31 cellular contexts compared by ENCODE assay signal in genomic region chr19:17735410-17735809, GRCh38. TPM values are rescaled to one million over a fixed set of nuclear protein-coding genes. Genes with fewer than 3 reads are reported as not detected.
"Had no signal": no experiment of that assay in that cellular context is flagged by ENCODE, and none has a peak within 500 bp of the region (broad histone marks: within the 10 kb centered on the region; RNA-seq: fewer than 3 reads in every experiment).

No MANE protein-coding gene starts in this region.

- H3K27me3 ChIP-seq: MG63, Peyer's patch, SJSA1 had no signal

- FAIRE-seq: astrocyte had no signal

- DNase-seq: activated CD4-positive, alpha-beta memory T cell treated with anti-CD3 and anti-CD28 coated beads, Interleukin-2, amount 10 ng/mL, durations not matched to agents 7 days and 5 days; activated CD4-positive, alpha-beta T cell treated with anti-CD3 and anti-CD28 coated beads for 36 hours; activated CD4-positive, alpha-beta T cell treated with anti-CD3 and anti-CD28 coated beads, Interleukin-2, amount 50 U/mL, for 1 hour; activated gamma-delta T cell; activated naive CD4-positive, alpha-beta T cell treated with anti-CD3 and anti-CD28 coated beads for 36 hours; activated T-cell treated with anti-CD3 and anti-CD28 coated beads for 4 hours; activated T-cell treated with anti-CD3 and anti-CD28 coated beads, Interleukin-2, amount 50 U/mL, for 48 hours; amygdala; MG63; NCI-H1105; NCI-H1436; NCI-H1694 treated with DMSO at 0.1 percent for 48 hours; NCI-H2081; NCI-H2227 treated with DMSO at 0.1 percent for 48 hours; NCI-H446 treated with DMSO at 0.1 percent for 48 hours; NCI-H526; NCI-H82; Peyer's patch; SHP77; T-cell; T-helper 2 cell; T1000 had no signal

- ATAC-seq: activated CD4-positive, alpha-beta T cell treated with anti-CD3 and anti-CD28 coated beads for 36 hours; activated T-helper 17 cell treated with anti-CD3 and anti-CD28 coated beads, Interleukin-2, amount 50 U/mL, for 72 hours; T-cell had no signal

- H3K4me3 Mint-ChIP-seq: activated CD4-positive, alpha-beta memory T cell treated with anti-CD3 and anti-CD28 coated beads, Interleukin-2, amount 10 ng/mL, durations not matched to agents 7 days and 5 days; activated CD4-positive, alpha-beta T cell treated with anti-CD3 and anti-CD28 coated beads for 36 hours; activated naive CD4-positive, alpha-beta T cell treated with anti-CD3 and anti-CD28 coated beads for 36 hours; activated naive CD8-positive, alpha-beta T cell; activated T-helper 17 cell treated with anti-CD3 and anti-CD28 coated beads, Interleukin-2, amount 50 U/mL, for 72 hours; brain; central memory CD8-positive, alpha-beta T cell; T-cell had no signal

- H3K27ac Mint-ChIP-seq: activated CD4-positive, alpha-beta memory T cell treated with anti-CD3 and anti-CD28 coated beads, Interleukin-2, amount 10 ng/mL, durations not matched to agents 7 days and 5 days; activated CD4-positive, alpha-beta T cell treated with anti-CD3 and anti-CD28 coated beads for 36 hours; activated naive CD4-positive, alpha-beta T cell treated with anti-CD3 and anti-CD28 coated beads for 36 hours; activated naive CD8-positive, alpha-beta T cell; activated T-helper 17 cell treated with anti-CD3 and anti-CD28 coated beads, Interleukin-2, amount 50 U/mL, for 72 hours; T-cell had no signal

- H3K4me3 ChIP-seq: MG63, Peyer's patch, SJSA1 had no signal

- H3K9me3 Mint-ChIP-seq: activated CD4-positive, alpha-beta memory T cell treated with anti-CD3 and anti-CD28 coated beads, Interleukin-2, amount 10 ng/mL, durations not matched to agents 7 days and 5 days; activated naive CD4-positive, alpha-beta T cell treated with anti-CD3 and anti-CD28 coated beads for 36 hours; activated T-helper 17 cell treated with anti-CD3 and anti-CD28 coated beads, Interleukin-2, amount 50 U/mL, for 72 hours; central memory CD8-positive, alpha-beta T cell; T-cell had no signal

- H3K27ac ChIP-seq: Peyer's patch, SJSA1, VCaP had no signal

- H3K27me3 Mint-ChIP-seq: activated CD4-positive, alpha-beta memory T cell treated with anti-CD3 and anti-CD28 coated beads, Interleukin-2, amount 10 ng/mL, durations not matched to agents 7 days and 5 days; activated CD4-positive, alpha-beta T cell treated with anti-CD3 and anti-CD28 coated beads for 36 hours; activated naive CD8-positive, alpha-beta T cell; activated T-helper 17 cell treated with anti-CD3 and anti-CD28 coated beads, Interleukin-2, amount 50 U/mL, for 72 hours; brain; central memory CD8-positive, alpha-beta T cell; T-cell had no signal

- H3K9me3 ChIP-seq: MG63, Peyer's patch, SJSA1 had no signal

RNA-seq across cellular contexts. Expression of gene UNC13A, which starts 47.3 kb away (rescaled TPM):
- total RNA-seq: SJSA1 had no signal

RNA-seq across cellular contexts. Expression of gene B3GNT3, which starts 59.5 kb away (rescaled TPM):
- total RNA-seq: activated CD4-positive, alpha-beta memory T cell treated with anti-CD3 and anti-CD28 coated beads, Interleukin-2, amount 10 ng/mL, durations not matched to agents 7 days and 5 days; activated CD8-positive, alpha-beta memory T cell treated with anti-CD3 and anti-CD28 coated beads for 36 hours; OCI-LY7; SJSA1 had no signal
